Comparison of ENCODE assay signal across 36 cellular contexts in genomic region chr5:40986666-40987065, GRCh38.
"Had no signal": no experiment of that assay in that cellular context is flagged by ENCODE, and none has a peak within 500 bp of the region (broad histone marks: within the 10 kb centered on the region; RNA-seq: fewer than 3 reads in every experiment).

No MANE protein-coding gene starts in this region.

- DNase-seq: activated CD4-positive, alpha-beta memory T cell treated with anti-CD3 and anti-CD28 coated beads for 36 hours; activated CD4-positive, alpha-beta T cell treated with anti-CD3 and anti-CD28 coated beads for 36 hours; activated CD4-positive, alpha-beta T cell treated with anti-CD3 and anti-CD28 coated beads, Interleukin-2, amount 10 ng/mL, durations not matched to agents 24 days and 14 days; activated CD4-positive, CD25-positive, alpha-beta regulatory T cell; activated CD4-positive, CD25-positive, alpha-beta regulatory T cell treated with anti-CD3 and anti-CD28 coated beads, Interleukin-2, amount 50 U/mL, for 72 hours; activated CD8-positive, alpha-beta memory T cell treated with anti-CD3 and anti-CD28 coated beads, Interleukin-2, amount 10 ng/mL, durations not matched to agents 7 days and 5 days; activated CD8-positive, alpha-beta memory T cell treated with anti-CD3 and anti-CD28 coated beads, Interleukin-2, amount 50 U/mL, for 4 hours; activated CD8-positive, alpha-beta T cell treated with anti-CD3 and anti-CD28 coated beads, Interleukin-2, amount 10 ng/mL, durations not matched to agents 7 days and 5 days; activated effector memory CD4-positive, alpha-beta T cell treated with anti-CD3 and anti-CD28 coated beads, Interleukin-2, amount 50 U/mL, for 16 hours; activated naive CD4-positive, alpha-beta T cell treated with anti-CD3 and anti-CD28 coated beads for 36 hours; activated naive CD8-positive, alpha-beta T cell treated with anti-CD3 and anti-CD28 coated beads for 36 hours; activated naive CD8-positive, alpha-beta T cell treated with anti-CD3 and anti-CD28 coated beads, Interleukin-2, amount 50 U/mL, for 24 hours; activated T-cell treated with anti-CD3 and anti-CD28 coated beads, Interleukin-2, amount 50 U/mL, for 1 hour; activated T-cell treated with anti-CD3 and anti-CD28 coated beads, Interleukin-2, amount 50 U/mL, for 48 hours; adrenal gland; amygdala; aorta; body of pancreas; central memory CD4-positive, alpha-beta T cell; cerebellar nuclear complex; colonic mucosa; effector CD8-positive, alpha-beta T cell; erythroblast; foreskin melanocyte; heart right ventricle had no signal

- ATAC-seq: activated CD4-positive, alpha-beta T cell treated with anti-CD3 and anti-CD28 coated beads for 36 hours; activated CD8-positive, alpha-beta memory T cell treated with anti-CD3 and anti-CD28 coated beads, Interleukin-2, amount 10 ng/mL, durations not matched to agents 7 days and 5 days; activated CD8-positive, alpha-beta T cell treated with anti-CD3 and anti-CD28 coated beads, Interleukin-2, amount 10 ng/mL, durations not matched to agents 7 days and 5 days; activated naive CD8-positive, alpha-beta T cell treated with anti-CD3 and anti-CD28 coated beads, Interleukin-2, amount 50 U/mL, for 24 hours; body of pancreas; gastroesophageal sphincter; heart right ventricle had no signal

- H3K9me3 ChIP-seq: adrenal gland, body of pancreas, colonic mucosa had no signal

- H3K27me3 ChIP-seq: adrenal gland, body of pancreas, cardiac muscle cell, colonic mucosa, esophagus muscularis mucosa, gastroesophageal sphincter, heart right ventricle, hepatocyte had no signal

- H3K27ac ChIP-seq: adrenal gland, body of pancreas, cardiac muscle cell, colonic mucosa, esophagus muscularis mucosa, gastroesophageal sphincter, heart right ventricle, hepatocyte had no signal

- H3K4me3 ChIP-seq: adrenal gland, body of pancreas, cardiac muscle cell, colonic mucosa, esophagus muscularis mucosa, gastroesophageal sphincter, heart right ventricle, hepatocyte had no signal

- H3K27ac Mint-ChIP-seq: activated CD4-positive, alpha-beta memory T cell treated with anti-CD3 and anti-CD28 coated beads for 36 hours; activated CD4-positive, alpha-beta T cell treated with anti-CD3 and anti-CD28 coated beads for 36 hours; activated CD4-positive, alpha-beta T cell treated with anti-CD3 and anti-CD28 coated beads, Interleukin-2, amount 10 ng/mL, durations not matched to agents 24 days and 14 days; activated CD8-positive, alpha-beta memory T cell treated with anti-CD3 and anti-CD28 coated beads, Interleukin-2, amount 10 ng/mL, durations not matched to agents 7 days and 5 days; activated CD8-positive, alpha-beta T cell treated with anti-CD3 and anti-CD28 coated beads, Interleukin-2, amount 10 ng/mL, durations not matched to agents 7 days and 5 days; activated naive CD4-positive, alpha-beta T cell treated with anti-CD3 and anti-CD28 coated beads for 36 hours; activated naive CD4-positive, alpha-beta T cell treated with anti-CD3 and anti-CD28 coated beads, Interleukin-2, amount 50 U/mL, for 24 hours; activated naive CD8-positive, alpha-beta T cell treated with anti-CD3 and anti-CD28 coated beads for 36 hours; activated naive CD8-positive, alpha-beta T cell treated with anti-CD3 and anti-CD28 coated beads, Interleukin-2, amount 50 U/mL, for 24 hours; activated T-helper 1 cell treated with anti-CD3 and anti-CD28 coated beads, Interleukin-12 subunit alpha, Interleukin-12 subunit beta, Interleukin-2, Interleukin-4 antibody, amounts not matched to agents 30 ng/mL and 10 ng/mL and 1 ng/mL, durations not matched to agents 14 hours and 24 hours and 36 hours; activated T-helper 2 cell treated with anti-CD3 and anti-CD28 coated beads, Interferon-gamma antibody, Interleukin-2, Interleukin-4, amounts not matched to agents 10 μg/mL and 5 μg/mL and 100 μg/mL, durations not matched to agents 14 hours and 24 hours and 36 hours; T-helper 1 cell treated with Interleukin-12 subunit alpha and Interleukin-12 subunit beta and Interleukin-4 antibody, amounts not matched to agents 30 μg/mL and 1 μg/mL, for 36 hours; T-helper 2 cell treated with Interferon-gamma antibody and Interleukin-4, amounts not matched to agents 5 μg/mL and 100 μg/mL, for 36 hours had no signal

- H3K4me3 Mint-ChIP-seq: activated CD4-positive, alpha-beta memory T cell treated with anti-CD3 and anti-CD28 coated beads for 36 hours; activated CD4-positive, alpha-beta T cell treated with anti-CD3 and anti-CD28 coated beads for 36 hours; activated CD4-positive, alpha-beta T cell treated with anti-CD3 and anti-CD28 coated beads, Interleukin-2, amount 10 ng/mL, durations not matched to agents 24 days and 14 days; activated CD8-positive, alpha-beta memory T cell treated with anti-CD3 and anti-CD28 coated beads, Interleukin-2, amount 10 ng/mL, durations not matched to agents 7 days and 5 days; activated CD8-positive, alpha-beta T cell treated with anti-CD3 and anti-CD28 coated beads, Interleukin-2, amount 10 ng/mL, durations not matched to agents 7 days and 5 days; activated naive CD4-positive, alpha-beta T cell treated with anti-CD3 and anti-CD28 coated beads for 36 hours; activated naive CD4-positive, alpha-beta T cell treated with anti-CD3 and anti-CD28 coated beads, Interleukin-2, amount 50 U/mL, for 24 hours; activated naive CD8-positive, alpha-beta T cell treated with anti-CD3 and anti-CD28 coated beads for 36 hours; activated naive CD8-positive, alpha-beta T cell treated with anti-CD3 and anti-CD28 coated beads, Interleukin-2, amount 50 U/mL, for 24 hours; activated T-helper 1 cell treated with anti-CD3 and anti-CD28 coated beads, Interleukin-12 subunit alpha, Interleukin-12 subunit beta, Interleukin-2, Interleukin-4 antibody, amounts not matched to agents 30 ng/mL and 10 ng/mL and 1 ng/mL, durations not matched to agents 14 hours and 24 hours and 36 hours; T-helper 1 cell treated with Interleukin-12 subunit alpha and Interleukin-12 subunit beta and Interleukin-4 antibody, amounts not matched to agents 30 μg/mL and 1 μg/mL, for 36 hours; T-helper 2 cell treated with Interferon-gamma antibody and Interleukin-4, amounts not matched to agents 5 μg/mL and 100 μg/mL, for 36 hours had no signal

- H3K27me3 Mint-ChIP-seq: activated CD4-positive, alpha-beta T cell treated with anti-CD3 and anti-CD28 coated beads, Interleukin-2, amount 10 ng/mL, durations not matched to agents 24 days and 14 days; activated CD8-positive, alpha-beta memory T cell treated with anti-CD3 and anti-CD28 coated beads, Interleukin-2, amount 10 ng/mL, durations not matched to agents 7 days and 5 days; activated naive CD8-positive, alpha-beta T cell treated with anti-CD3 and anti-CD28 coated beads, Interleukin-2, amount 50 U/mL, for 24 hours had no signal

- H3K36me3 ChIP-seq: cardiac muscle cell, colonic mucosa, esophagus muscularis mucosa, gastroesophageal sphincter had no signal

- FAIRE-seq: endometrium, endothelial cell of umbilical vein had no signal

- H3K4me1 ChIP-seq: colonic mucosa had no signal

- H3K9me3 Mint-ChIP-seq: activated CD4-positive, alpha-beta T cell treated with anti-CD3 and anti-CD28 coated beads, Interleukin-2, amount 10 ng/mL, durations not matched to agents 24 days and 14 days; activated naive CD4-positive, alpha-beta T cell treated with anti-CD3 and anti-CD28 coated beads, Interleukin-2, amount 50 U/mL, for 24 hours; activated naive CD8-positive, alpha-beta T cell treated with anti-CD3 and anti-CD28 coated beads for 36 hours; activated naive CD8-positive, alpha-beta T cell treated with anti-CD3 and anti-CD28 coated beads, Interleukin-2, amount 50 U/mL, for 24 hours; activated T-helper 1 cell treated with anti-CD3 and anti-CD28 coated beads, Interleukin-12 subunit alpha, Interleukin-12 subunit beta, Interleukin-2, Interleukin-4 antibody, amounts not matched to agents 30 ng/mL and 10 ng/mL and 1 ng/mL, durations not matched to agents 14 hours and 24 hours and 36 hours; activated T-helper 2 cell treated with anti-CD3 and anti-CD28 coated beads, Interferon-gamma antibody, Interleukin-2, Interleukin-4, amounts not matched to agents 10 μg/mL and 5 μg/mL and 100 μg/mL, durations not matched to agents 14 hours and 24 hours and 36 hours; T-helper 2 cell treated with Interferon-gamma antibody and Interleukin-4, amounts not matched to agents 5 μg/mL and 100 μg/mL, for 36 hours had no signal

- H3K4me1 Mint-ChIP-seq: activated CD4-positive, alpha-beta T cell treated with anti-CD3 and anti-CD28 coated beads for 36 hours; activated CD4-positive, alpha-beta T cell treated with anti-CD3 and anti-CD28 coated beads, Interleukin-2, amount 10 ng/mL, durations not matched to agents 24 days and 14 days; activated CD8-positive, alpha-beta memory T cell treated with anti-CD3 and anti-CD28 coated beads, Interleukin-2, amount 10 ng/mL, durations not matched to agents 7 days and 5 days; activated naive CD4-positive, alpha-beta T cell treated with anti-CD3 and anti-CD28 coated beads, Interleukin-2, amount 50 U/mL, for 24 hours; activated naive CD8-positive, alpha-beta T cell treated with anti-CD3 and anti-CD28 coated beads for 36 hours; activated naive CD8-positive, alpha-beta T cell treated with anti-CD3 and anti-CD28 coated beads, Interleukin-2, amount 50 U/mL, for 24 hours had no signal
